Comparison of ENCODE assay signal across 1 cellular context in genomic region chr2:49154140-49154539, GRCh38.
TF ChIP-seq lines count a peak whose summit lies in the region.

FSHR (minus strand) TSS chr2:49154515; CDS start chr2:49154417, 98 bp downstream.

TF ChIP-seq in H1, 55 proteins besides CTCF, POLR2A, EP300 and RAD21:
- TF ChIP-seq TBP (IDR thresholded peaks at IDR 0.05; ENCODE audit: low read depth, low read length) = no peak
- TF ChIP-seq CEBPB (IDR thresholded peaks at IDR 0.05; ENCODE audit: low read depth, low read length) = 0 out of 2 replicates have a peak, but pooled peaks have one; percentile 35
- no peak for TF ChIP-seq FOSL1 (IDR thresholded peaks at IDR 0.05; ENCODE audit: insufficient read depth, low read depth, low read length)
TF ChIP-seq in H1: peak in this region for 1.
